In genomic region chr5:57495285-57495684, GRCh38 we compare ENCODE assay signal across 13 cellular contexts. TPM values are rescaled to one million over a fixed set of nuclear protein-coding genes. Genes with fewer than 3 reads are reported as not detected.
A peak's percentile ranks its signal among the peaks of the same experiment; 100 is the strongest.
DNase-seq lines count a peak whose midpoint lies in the region; ATAC-seq and TF ChIP-seq lines count a peak whose summit lies in the region.
"Had no signal": no experiment of that assay in that cellular context is flagged by ENCODE, and none has a peak within 500 bp of the region (broad histone marks: within the 10 kb centered on the region; RNA-seq: fewer than 3 reads in every experiment).

No MANE protein-coding gene starts in this region.

- peak overlapping the region; percentile 94 for H3K23ac ChIP-seq in IMR-90 (ENCODE audit: low read depth, low read length)

- no peak for TF ChIP-seq RAD21 in SK-N-SH (IDR thresholded peaks at IDR 0.05; ENCODE audit: low read length)
- TF ChIP-seq RAD21 in IMR-90 (IDR thresholded peaks at IDR 0.05; ENCODE audit: low read length): no peak

- ATAC-seq in SK-N-SH treated with all-trans-retinoic acid at 6 μM for 48 hours (no peak), IMR-90 (ENCODE audit: low read depth) (peak; percentile 12; the same call in 1 of the 2 replicates), GM19397 (IDR thresholded peaks at IDR 0.05; ENCODE audit: unreplicated experiment) (no peak)
- ATAC-seq: left colon had no signal

- peak overlapping the region; percentile 94 for H3K18ac ChIP-seq in IMR-90 (ENCODE audit: low read depth, low read length)

- TF ChIP-seq EP300 in SK-N-SH (IDR thresholded peaks at IDR 0.05; ENCODE audit: borderline replicate concordance in 1 of 2, low read depth in 1 of 2, low read length in 1 of 2): no peak

- DNase-seq in SK-N-SH (no peak), IMR-90 (no peak), GM19240 (ENCODE audit: insufficient read length, low spot score) (no peak), GOT3 (lab: John Stamatoyannopoulos, UW) (no peak)
- DNase-seq in activated naive CD4-positive, alpha-beta T cell treated with anti-CD3 and anti-CD28 coated beads, Interleukin-2, amount 10 ng/mL, durations not matched to agents 7 days and 5 days: peak; percentile 53
- DNase-seq: H7, NCI-H524 treated with DMSO at 0.1 percent for 48 hours, retina had no signal

- no peak for TF ChIP-seq POLR2A in IMR-90 (IDR thresholded peaks at IDR 0.05; ENCODE audit: low read depth, low read length)

- WGBS in SK-N-SH (ENCODE audit: low lambda C conversion rate): 71% methylated on average over 5 of the region's 5 CpGs
- 100% methylated on average over 1 of the region's 5 CpGs; no CpG with 5 or more reads in 1 of the 2 experiments for WGBS in IMR-90 (ENCODE audit: extremely low coverage in 2 of 2, insufficient read length in 1 of 2), 2 experiments

- no peak overlapping the region for H3K4me3 ChIP-seq in SK-N-SH (ENCODE audit: low read depth in 2 of 2, low read length in 1 of 2)
- no peak overlapping the region for H3K4me3 ChIP-seq in IMR-90 (ENCODE audit: insufficient read depth, low read depth, low read length)
- H3K4me3 ChIP-seq in skin epidermis: no peak overlapping the region

- H3K4me1 ChIP-seq in SK-N-SH (ENCODE audit: control insufficient read depth in 1 of 2, insufficient read depth in 2 of 2, low read depth in 1 of 2, low read length in 1 of 2) (peaks cover 11 to 31% of the 10 kb centered on the region in 2 experiments), IMR-90 (ENCODE audit: control insufficient read depth, insufficient read depth, low read length) (peaks cover 16% of the 10 kb centered on the region)

- POLR2A ChIA-PET in SK-N-SH (lab: Yijun Ruan, JAX) (no interaction called here), IMR-90 (lab: Charles Lee; ENCODE audit: unreplicated experiment) (interaction anchor here (1.6 kb wide), 1 partner anchor 53 kb away, joined by 4 read pairs; no protein-coding TSS in a partner anchor)

- no TSS peak for BruUV-seq in IMR-90 (replicated peaks; lab: Mats Ljungman, UMichigan)

- H3K79me1 ChIP-seq in IMR-90 (ENCODE audit: low read depth in 1 of 2, low read length in 2 of 2): 0 out of 4 replicates have a peak, but pooled peaks cover 0 to 2% of the 10 kb centered on the region in 2 experiments

- H3K36me3 ChIP-seq in SK-N-SH (replicated peaks in 1 of 2; ENCODE audit: control insufficient read depth in 1 of 2, insufficient read depth in 2 of 2, low read length in 1 of 2) (no peaks in the 10 kb centered on the region), IMR-90 (ENCODE audit: control insufficient read depth, insufficient read depth, low read length) (no peaks in the 10 kb centered on the region)

- H3K9me3 Mint-ChIP-seq in activated naive CD4-positive, alpha-beta T cell treated with anti-CD3 and anti-CD28 coated beads, Interleukin-2, amount 10 ng/mL, durations not matched to agents 7 days and 5 days: no peaks in the 10 kb centered on the region

- H4K5ac ChIP-seq in IMR-90 (ENCODE audit: low read depth, low read length): peak overlapping the region; percentile 94

- in situ Hi-C loops in IMR-90 (cut with MboI; ENCODE audit: low sequenced_read_pairs): no loop called here

- peaks cover 54% of the 10 kb centered on the region for H3K4me1 Mint-ChIP-seq in activated naive CD4-positive, alpha-beta T cell treated with anti-CD3 and anti-CD28 coated beads, Interleukin-2, amount 10 ng/mL, durations not matched to agents 7 days and 5 days

- peak overlapping the region; percentile 98 for H3K14ac ChIP-seq in IMR-90 (replicated peaks; ENCODE audit: low read depth, low read length)

- peaks cover 5% of the 10 kb centered on the region for H3F3A ChIP-seq in SK-N-SH (replicated peaks; ENCODE audit: insufficient read depth)

- peak overlapping the region; percentile 60; the same call in 1 of the 2 replicates for H3K4me2 ChIP-seq in SK-N-SH
- H3K4me2 ChIP-seq in IMR-90 (ENCODE audit: low read depth, low read length): no peak overlapping the region

- no peaks in the 10 kb centered on the region for H3K27me3 ChIP-seq in SK-N-SH (ENCODE audit: insufficient read depth)
- H3K27me3 ChIP-seq in IMR-90 (ENCODE audit: control insufficient read depth, insufficient read depth, low read length): no peaks in the 10 kb centered on the region

- H3K79me2 ChIP-seq in SK-N-SH (ENCODE audit: insufficient read depth): no peaks in the 10 kb centered on the region

- peak overlapping the region; percentile 99 for H3K4ac ChIP-seq in IMR-90 (ENCODE audit: low read depth, low read length)

- peak overlapping the region; percentile 94 for H2BK5ac ChIP-seq in IMR-90 (ENCODE audit: low read depth, low read length, poor library complexity, severe bottlenecking)

- H3K36me3 Mint-ChIP-seq in activated naive CD4-positive, alpha-beta T cell treated with anti-CD3 and anti-CD28 coated beads, Interleukin-2, amount 10 ng/mL, durations not matched to agents 7 days and 5 days: no peaks in the 10 kb centered on the region

- dilution Hi-C loops in IMR-90 (cut with HindIII; ENCODE audit: low sequenced_read_pairs, unreplicated experiment): no loop called here

- H2AFZ ChIP-seq in SK-N-SH (ENCODE audit: low read depth): peak overlapping the region; percentile 43
- H2AFZ ChIP-seq in IMR-90 (replicated peaks; ENCODE audit: low read length, poor library complexity): peak overlapping the region; percentile 69

- H3K4me3 Mint-ChIP-seq in activated naive CD4-positive, alpha-beta T cell treated with anti-CD3 and anti-CD28 coated beads, Interleukin-2, amount 10 ng/mL, durations not matched to agents 7 days and 5 days: no peak overlapping the region

- peak overlapping the region; percentile 3 for H2AK9ac ChIP-seq in IMR-90 (replicated peaks; ENCODE audit: low read depth, low read length, poor library complexity)

- H3K27me3 Mint-ChIP-seq in activated naive CD4-positive, alpha-beta T cell treated with anti-CD3 and anti-CD28 coated beads, Interleukin-2, amount 10 ng/mL, durations not matched to agents 7 days and 5 days: no peaks in the 10 kb centered on the region

- H3K27ac ChIP-seq in SK-N-SH (ENCODE audit: low read depth in 2 of 2, low read length in 1 of 2) (peak overlapping the region; percentile 90 to 93), IMR-90 (ENCODE audit: insufficient read depth, low read length) (peak overlapping the region; percentile 85), skin epidermis (peak overlapping the region in 11 of 21 experiments; percentile 9 to 81 (median 51))

- H2BK120ac ChIP-seq in IMR-90 (ENCODE audit: low read depth, low read length): peak overlapping the region; percentile 99

- no peaks in the 10 kb centered on the region for H3K9me2 ChIP-seq in SK-N-SH

- H3K9ac ChIP-seq in SK-N-SH (peak overlapping the region; percentile 50; the same call in 1 of the 2 replicates), IMR-90 (ENCODE audit: low read depth, low read length) (peak overlapping the region; percentile 50)

- no peaks in the 10 kb centered on the region for H4K20me1 ChIP-seq in SK-N-SH (ENCODE audit: insufficient read depth)
- no peaks in the 10 kb centered on the region for H4K20me1 ChIP-seq in IMR-90 (ENCODE audit: insufficient read depth, low read length)

- H3K27ac Mint-ChIP-seq in activated naive CD4-positive, alpha-beta T cell treated with anti-CD3 and anti-CD28 coated beads, Interleukin-2, amount 10 ng/mL, durations not matched to agents 7 days and 5 days: peak overlapping the region; percentile 87

- H3K9me3 ChIP-seq in SK-N-SH (no peaks in the 10 kb centered on the region), IMR-90 (ENCODE audit: control insufficient read depth, insufficient read depth, low read length) (no peaks in the 10 kb centered on the region)

- peak overlapping the region; percentile 99 for H4K91ac ChIP-seq in IMR-90 (ENCODE audit: insufficient read depth, low read depth, low read length)

- H2AK5ac ChIP-seq in IMR-90 (ENCODE audit: low read depth, low read length): peak overlapping the region; percentile 94

- H2BK15ac ChIP-seq in IMR-90 (ENCODE audit: low read depth, low read length): peak overlapping the region; percentile 85; the same call in 2 of the 3 replicates

- H3K56ac ChIP-seq in IMR-90 (ENCODE audit: extremely low read depth, insufficient read depth, low read length): peak overlapping the region; percentile 76

- H2BK20ac ChIP-seq in IMR-90 (ENCODE audit: low read depth, low read length): peak overlapping the region; percentile 100

- peaks cover 11% of the 10 kb centered on the region for H3K9me1 ChIP-seq in IMR-90 (ENCODE audit: insufficient read depth, low read length)

- intact Hi-C loops in IMR-90 (cut with micrococcal nuclease): loop anchor here (2.0 to 5.0 kb wide), 2 partner anchors 112 to 692 kb away; no protein-coding TSS in a partner anchor

- no peak for TF ChIP-seq CTCF in SK-N-SH (IDR thresholded peaks at IDR 0.05)
- TF ChIP-seq CTCF in IMR-90 (conservative IDR thresholded peaks at IDR 0.05; ENCODE audit: low read depth, low read length): no peak

- CTCF ChIA-PET in SK-N-SH (lab: Yijun Ruan, JAX): interaction anchor here (1.0 to 2.5 kb wide), 7 partner anchors 18 to 965 kb away, joined by 3 to 8 read pairs (median 4); partner anchors contain the start of gene PLK2
- CTCF ChIA-PET in IMR-90 (lab: Yijun Ruan, JAX): interaction anchor here (0.8 to 1.0 kb wide), 2 partner anchors 284 to 965 kb away, joined by 3 to 4 read pairs; no protein-coding TSS in a partner anchor
- CTCF ChIA-PET in activated naive CD4-positive, alpha-beta T cell treated with anti-CD3 and anti-CD28 coated beads, Interleukin-2, amount 10 ng/mL, durations not matched to agents 7 days and 5 days (lab: Charles Lee): interaction anchor here (0.6 to 7.9 kb wide), 6 partner anchors 10 to 1992 kb away, joined by 3 to 70 read pairs (median 9); partner anchors contain the start of gene PLK2

- H4K8ac ChIP-seq in IMR-90 (ENCODE audit: low read depth in 2 of 2, low read length in 2 of 2): peak overlapping the region; percentile 57 to 99

TF ChIP-seq in SK-N-SH, 30 proteins besides CTCF, POLR2A, EP300 and RAD21 (continues in another document):
- TF ChIP-seq RXRA (IDR thresholded peaks at IDR 0.05; ENCODE audit: borderline replicate concordance, low read depth) (no peak), RFX5 (IDR thresholded peaks at IDR 0.05; ENCODE audit: low read length) (no peak), NRF1 (IDR thresholded peaks at IDR 0.05; ENCODE audit: low read depth, low read length) (no peak)

TF ChIP-seq in SK-N-SH treated with all-trans-retinoic acid at 6 μM for 48 hours, 23 proteins besides CTCF, POLR2A, EP300 and RAD21:
- no peak for TF ChIP-seq ZNF8 (CRISPR knock-in tag; IDR thresholded peaks at IDR 0.05)

TF ChIP-seq in IMR-90, 13 proteins besides CTCF, POLR2A, EP300 and RAD21 (continues in another document):
- TF ChIP-seq CEBPB (IDR thresholded peaks at IDR 0.05; ENCODE audit: low read depth, low read length) (no peak), RCOR1 (IDR thresholded peaks at IDR 0.05; ENCODE audit: insufficient replicate concordance, low read length) (no peak), MXI1 (IDR thresholded peaks at IDR 0.05; ENCODE audit: borderline replicate concordance, low read depth, low read length) (no peak)

RNA-seq across cellular contexts. Expression of gene ACTBL2, which starts 12.7 kb away (rescaled TPM):
- polyA plus RNA-seq in SK-N-SH (2012; rRNA removed) (0.99 and 1.0 TPM in 2 replicates), IMR-90 (2012; rRNA removed) (0.29 and 0.52 TPM in 2 replicates)
- polyA plus RNA-seq in SK-N-SH (2012; cell fraction: cytosol; rRNA removed): 0.80 and 0.85 TPM in 2 replicates
- 0.65 and 1.1 TPM in 2 replicates for polyA plus RNA-seq in SK-N-SH (2012; cell fraction: nucleus; rRNA removed)
- 1.6 and 1.7 TPM in 2 replicates for total RNA-seq in IMR-90 (2012; rRNA removed)
- polyA plus RNA-seq in IMR-90 (2012; cell fraction: cytosol; rRNA removed): 0.33 and 0.35 TPM in 2 replicates
- 0.61 and 1.3 TPM in 2 replicates for polyA plus RNA-seq in IMR-90 (2012; cell fraction: nucleus; rRNA removed; ENCODE audit: low replicate concordance)
- total RNA-seq: aorta, H7, left colon had no signal
- polyA plus RNA-seq: aorta had no signal
